Comparison of ENCODE assay signal across 8 cellular contexts in the genomic region with DNA sequence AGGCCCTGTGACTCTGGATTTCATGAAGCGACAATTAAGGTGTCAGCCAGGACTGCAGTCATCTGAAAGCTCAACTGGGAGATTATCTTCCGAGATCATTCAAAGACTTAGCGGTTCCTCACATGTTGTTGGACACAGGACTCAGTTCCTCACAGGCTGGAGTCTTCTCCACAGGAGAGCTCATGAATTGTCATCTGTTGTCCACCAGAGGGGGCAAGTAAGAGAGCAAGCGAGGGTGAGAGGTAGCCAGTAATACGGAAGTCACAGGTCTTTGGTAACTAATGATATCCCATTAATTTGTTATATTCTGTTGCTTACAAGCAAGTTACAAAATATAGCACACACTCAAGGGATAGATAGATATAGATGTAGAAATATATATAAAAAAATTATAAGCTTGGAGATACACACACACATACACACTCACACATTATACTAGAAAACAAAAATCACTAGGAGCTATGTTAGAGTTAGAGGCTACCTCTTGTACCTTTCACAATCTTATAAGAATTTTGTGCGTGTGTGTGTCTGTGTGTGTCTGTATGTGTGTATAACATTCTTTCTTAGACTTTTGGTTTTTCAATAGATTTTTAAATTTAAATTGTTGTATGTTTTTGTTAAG.
DNase-seq lines count a peak whose midpoint lies in the region; ATAC-seq and TF ChIP-seq lines count a peak whose summit lies in the region.

No MANE protein-coding gene starts in this region.

- TF ChIP-seq CTCF in foreskin fibroblast (IDR thresholded peaks at IDR 0.05; ENCODE audit: low read depth, low read length), result peak; percentile 20

- ATAC-seq in GM21423 (IDR thresholded peaks at IDR 0.05; ENCODE audit: unreplicated experiment) (peak; percentile 95), HG03575 (IDR thresholded peaks at IDR 0.05; ENCODE audit: extremely low read depth, insufficient number of reproducible peaks, low FRiP score, unreplicated experiment) (peak; percentile 86), sciatic nerve (no peak)

- DNase-seq in GM03348 (ENCODE audit: low spot score) (peak; percentile 2), RKO (ENCODE audit: low spot score) (peak; percentile 55), foreskin fibroblast (peak; percentile 0 to 4), posterior cingulate gyrus (no peak), sciatic nerve (ENCODE audit: low spot score) (no peak), NCI-H128 (lab: John Stamatoyannopoulos, UW; ENCODE audit: unreplicated experiment) (no peak)

- intact Hi-C loops in posterior cingulate gyrus (cut with DNase I) (no loop called here), sciatic nerve (cut with DNase I) (no loop called here)

- no peak overlapping the region for H3K4me3 ChIP-seq in foreskin fibroblast (ENCODE audit: low read depth in 1 of 2, low read length in 2 of 2)

Comparison
In these comparisons a context has a peak if more than half of its experiments do, and no peak if none do; other contexts are left out.
1. DNase-seq: peak in GM03348 (single experiment), RKO (single experiment) and foreskin fibroblast (2 of 2); none in posterior cingulate gyrus (0 of 10), sciatic nerve (single experiment) and NCI-H128 (single experiment).